ENCODE assay signal across 13 cellular contexts in the genomic region with DNA sequence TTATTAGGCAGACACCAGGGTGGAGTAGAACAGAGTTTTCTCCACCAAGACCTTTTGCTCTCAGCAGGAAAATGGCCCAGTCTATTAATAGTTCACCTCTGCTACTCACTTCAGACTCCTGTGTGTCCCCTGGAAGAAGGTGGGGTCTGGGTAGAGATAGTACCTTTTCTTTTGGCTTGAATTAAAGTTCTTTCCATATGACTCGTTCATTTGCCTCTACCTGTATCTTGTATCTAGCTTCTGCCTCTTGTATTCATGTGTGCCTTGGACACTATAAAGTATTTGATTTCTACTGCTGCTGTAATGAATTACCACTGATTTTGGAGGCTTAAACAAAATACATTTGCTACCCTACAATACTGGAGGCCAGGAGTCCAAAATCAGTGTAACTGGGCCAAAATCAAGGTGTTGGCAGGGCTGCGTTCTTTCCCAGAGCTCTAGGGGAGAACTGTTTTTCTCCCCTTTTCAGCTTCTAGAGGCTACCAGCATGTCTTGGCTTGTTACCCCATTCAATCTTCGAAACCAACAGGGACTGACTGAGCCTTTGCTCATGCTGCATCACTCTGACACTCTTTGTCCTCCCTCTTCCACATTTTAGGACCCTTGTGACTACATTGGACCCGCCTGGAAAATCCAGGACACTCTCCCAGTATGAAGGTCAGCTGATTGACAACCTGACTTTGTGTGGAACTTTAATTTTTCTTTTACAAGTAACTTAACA.
DNase-seq lines count a peak whose midpoint lies in the region; ATAC-seq, FAIRE-seq and TF ChIP-seq lines count a peak whose summit lies in the region.
"Had no signal": no experiment of that assay in that cellular context is flagged by ENCODE, and none has a peak within 500 bp of the region (broad histone marks: within the 10 kb centered on the region; RNA-seq: fewer than 3 reads in every experiment).

No MANE protein-coding gene starts in this region.

- H3K36me3 Mint-ChIP-seq in GM23338 (ENCODE audit: low read depth), result no peaks in the 10 kb centered on the region
- H3K36me3 Mint-ChIP-seq in activated T-cell treated with anti-CD3 and anti-CD28 coated beads, Interleukin-2, amount 50 U/mL, for 72 hours (ENCODE audit: insufficient read depth in 2 of 2), result no peaks in the 10 kb centered on the region
- H3K36me3 Mint-ChIP-seq: CD14-positive monocyte, T-cell had no signal

- TF ChIP-seq CTCF in GM23338 (conservative IDR thresholded peaks at IDR 0.05; ENCODE audit: low read depth in 2 of 2) (no peak), keratinocyte (optimal IDR thresholded peaks at IDR 0.05 in 1 of 3, IDR thresholded peaks at IDR 0.05 in 1 of 3, conservative IDR thresholded peaks at IDR 0.05 in 1 of 3; ENCODE audit: extremely low read depth in 1 of 3, insufficient read depth in 2 of 3, low read length in 3 of 3) (no peak)

- peak overlapping the region; percentile 45 for H3K9ac ChIP-seq in keratinocyte (ENCODE audit: control insufficient read depth, extremely low read depth, insufficient read depth, low read length)

- no peak overlapping the region for H3K27ac ChIP-seq in GM23338 (ENCODE audit: low read depth)
- H3K27ac ChIP-seq in keratinocyte (ENCODE audit: control insufficient read depth, insufficient read depth, low read length), result peak overlapping the region; percentile 74
- H3K27ac ChIP-seq: SJSA1 had no signal

- peak; percentile 11 for ATAC-seq in GM18909 (IDR thresholded peaks at IDR 0.05; ENCODE audit: poor library complexity, unreplicated experiment)
- no peak for ATAC-seq in GM23338
- ATAC-seq in activated T-cell treated with anti-CD3 and anti-CD28 coated beads, Interleukin-2, amount 50 U/mL, for 72 hours (replicated peaks in 1 of 2), result no peak

- no peaks in the 10 kb centered on the region for H3F3A ChIP-seq in GM23338 (replicated peaks; ENCODE audit: low read depth)

- no peak overlapping the region for H3K27ac Mint-ChIP-seq in GM23338
- H3K27ac Mint-ChIP-seq in activated T-cell treated with anti-CD3 and anti-CD28 coated beads, Interleukin-2, amount 50 U/mL, for 72 hours, result no peak overlapping the region

- no peaks in the 10 kb centered on the region for H3K36me3 ChIP-seq in GM23338 (ENCODE audit: insufficient read depth)
- no peaks in the 10 kb centered on the region for H3K36me3 ChIP-seq in keratinocyte (ENCODE audit: control insufficient read depth in 2 of 2, extremely low read depth in 1 of 2, insufficient read depth in 2 of 2, low read length in 2 of 2)
- H3K36me3 ChIP-seq: SJSA1 had no signal

- H3K4me2 ChIP-seq in GM23338 (no peak overlapping the region), keratinocyte (ENCODE audit: control insufficient read depth, extremely low read depth, insufficient read depth, low read depth, low read length) (peak overlapping the region; percentile 53)

- FAIRE-seq in keratinocyte (lab: Jason Lieb, UNC), result peak; percentile 94

- dilution Hi-C loops in keratinocyte (cut with MboI; ENCODE audit: extremely low pct_ligation_motif_present, low sequenced_read_pairs), result no loop called here

- H3K4me3 ChIP-seq in GM23338 (no peak overlapping the region), keratinocyte (ENCODE audit: control insufficient read depth in 2 of 3, extremely low read depth in 1 of 3, insufficient read depth in 2 of 3, low read depth in 1 of 3, low read length in 3 of 3) (no peak overlapping the region)
- H3K4me3 ChIP-seq: SJSA1 had no signal

- H3K4me3 Mint-ChIP-seq in GM23338, result no peak overlapping the region
- no peak overlapping the region for H3K4me3 Mint-ChIP-seq in activated T-cell treated with anti-CD3 and anti-CD28 coated beads, Interleukin-2, amount 50 U/mL, for 72 hours
- H3K4me3 Mint-ChIP-seq: CD14-positive monocyte had no signal

- H3K27me3 ChIP-seq in GM23338 (ENCODE audit: insufficient read depth) (no peaks in the 10 kb centered on the region), keratinocyte (ENCODE audit: control insufficient read depth, extremely low read depth, insufficient read depth, low read length) (no peaks in the 10 kb centered on the region)
- H3K27me3 ChIP-seq: SJSA1 had no signal

- no peak for DNase-seq in GM23338 (ENCODE audit: low spot score)
- DNase-seq in M059J (ENCODE audit: low read depth), result peak; percentile 34
- peak; percentile 19 for DNase-seq in keratinocyte (ENCODE audit: low read depth, low spot score)
- no peak for DNase-seq in NCI-H2196 (lab: John Stamatoyannopoulos, UW; ENCODE audit: unreplicated experiment)
- no peak for DNase-seq in activated T-cell treated with anti-CD3 and anti-CD28 coated beads, Interleukin-2, amount 50 U/mL, for 72 hours
- no peak for DNase-seq in COR-L47 (lab: John Stamatoyannopoulos, UW)
- DNase-seq: GOT3, NCI-H1436, NCI-H510A had no signal

- H3K4me1 Mint-ChIP-seq in GM23338, result peaks cover 13% of the 10 kb centered on the region
- H3K4me1 Mint-ChIP-seq in activated T-cell treated with anti-CD3 and anti-CD28 coated beads, Interleukin-2, amount 50 U/mL, for 72 hours (ENCODE audit: low read depth), result peaks cover 7% of the 10 kb centered on the region

- H3K9me3 Mint-ChIP-seq in GM23338, result no peaks in the 10 kb centered on the region; the same call in 2 of the 3 replicates
- no peaks in the 10 kb centered on the region for H3K9me3 Mint-ChIP-seq in activated T-cell treated with anti-CD3 and anti-CD28 coated beads, Interleukin-2, amount 50 U/mL, for 72 hours
- H3K9me3 Mint-ChIP-seq: CD14-positive monocyte, T-cell had no signal

- H3K27me3 Mint-ChIP-seq in GM23338 (ENCODE audit: insufficient read depth, low read depth, poor library complexity), result no peaks in the 10 kb centered on the region
- no peaks in the 10 kb centered on the region for H3K27me3 Mint-ChIP-seq in activated T-cell treated with anti-CD3 and anti-CD28 coated beads, Interleukin-2, amount 50 U/mL, for 72 hours (ENCODE audit: low read depth)
- H3K27me3 Mint-ChIP-seq: T-cell had no signal

- H3K9me3 ChIP-seq in keratinocyte (ENCODE audit: control insufficient read depth, low read depth, low read length), result no peaks in the 10 kb centered on the region
- H3K9me3 ChIP-seq: SJSA1 had no signal

- H3K9me2 ChIP-seq in GM23338 (ENCODE audit: insufficient read depth), result no peaks in the 10 kb centered on the region

- peaks cover 3% of the 10 kb centered on the region; the same call in 1 of the 2 replicates for H3K4me1 ChIP-seq in GM23338 (ENCODE audit: insufficient read depth)
- H3K4me1 ChIP-seq in keratinocyte (ENCODE audit: control insufficient read depth, extremely low read depth, insufficient read depth, low read length), result peaks cover 18% of the 10 kb centered on the region

- no peaks in the 10 kb centered on the region for H3K9me1 ChIP-seq in keratinocyte (ENCODE audit: control insufficient read depth, extremely low read depth, insufficient read depth, low read length)

- H3K79me2 ChIP-seq in GM23338 (replicated peaks; ENCODE audit: insufficient read depth) (no peaks in the 10 kb centered on the region), keratinocyte (ENCODE audit: control insufficient read depth, insufficient read depth, low read length) (no peaks in the 10 kb centered on the region)

- H2AFZ ChIP-seq in GM23338 (peak overlapping the region; percentile 54), keratinocyte (ENCODE audit: control insufficient read depth, low read length) (peak overlapping the region; percentile 44)

- H4K20me1 ChIP-seq in GM23338 (replicated peaks; ENCODE audit: insufficient read depth) (no peaks in the 10 kb centered on the region), keratinocyte (ENCODE audit: control insufficient read depth, extremely low read depth, insufficient read depth, low read length) (no peaks in the 10 kb centered on the region)

TF ChIP-seq in GM23338, 12 proteins besides CTCF, POLR2A, EP300 and RAD21 (continues in another document):
- TF ChIP-seq ZNF331 (CRISPR knock-in tag; IDR thresholded peaks at IDR 0.05; ENCODE audit: low read depth), result no peak
- no peak for TF ChIP-seq ZNF114 (CRISPR knock-in tag; IDR thresholded peaks at IDR 0.05)
- no peak for TF ChIP-seq CREB1 (CRISPR knock-in tag; IDR thresholded peaks at IDR 0.05; ENCODE audit: low read depth)

Comparison
In these comparisons a context has a peak if more than half of its experiments do, and no peak if none do; other contexts are left out.
1. DNase-seq: peak in M059J (single experiment) and keratinocyte (single experiment); none in GM23338 (single experiment), NCI-H2196 (single experiment), activated T-cell treated with anti-CD3 and anti-CD28 coated beads, Interleukin-2, amount 50 U/mL, for 72 hours (0 of 2) and COR-L47 (single experiment).